ENCODE assay signal across 9 cellular contexts in the genomic region with DNA sequence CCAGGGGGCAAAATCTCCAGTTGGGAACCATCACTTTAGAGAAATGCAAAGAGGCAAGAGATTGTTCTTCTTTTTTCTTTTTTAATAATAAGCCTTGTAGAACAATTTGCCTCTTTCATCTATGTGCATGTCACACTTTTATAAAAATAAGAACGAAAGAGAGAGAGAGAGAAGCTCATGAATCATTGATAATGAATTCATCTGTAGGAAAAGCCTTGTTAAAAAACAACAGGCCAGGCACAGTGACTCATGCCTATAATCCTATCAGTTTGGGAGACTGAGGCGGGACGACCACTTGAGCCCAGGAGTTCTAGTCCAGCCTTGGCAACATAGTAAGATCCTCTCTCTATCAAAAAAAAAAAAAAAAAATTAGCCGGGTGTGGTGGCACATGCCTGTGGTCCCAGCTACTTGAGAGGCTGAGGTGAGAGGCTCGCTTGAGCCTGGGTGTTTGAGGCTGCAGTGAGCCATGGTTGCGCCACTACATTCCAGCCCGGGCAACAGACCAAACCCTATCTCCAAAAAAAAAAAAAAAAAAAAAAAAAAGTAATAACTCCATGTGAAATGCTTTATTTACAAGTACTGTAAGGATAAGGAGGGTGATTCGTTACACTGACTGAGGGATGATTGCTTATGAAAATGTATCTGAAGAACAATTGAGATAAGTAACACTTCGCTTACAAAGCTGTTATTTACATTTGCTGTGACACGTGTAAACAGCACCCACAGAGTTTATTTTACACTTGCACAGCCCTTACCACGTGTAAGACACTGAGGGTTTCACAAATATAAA. TPM values are rescaled to one million over a fixed set of nuclear protein-coding genes. Genes with fewer than 3 reads are reported as not detected.
DNase-seq lines count a peak whose midpoint lies in the region; ATAC-seq and TF ChIP-seq lines count a peak whose summit lies in the region.
"Had no signal": no experiment of that assay in that cellular context is flagged by ENCODE, and none has a peak within 500 bp of the region (broad histone marks: within the 10 kb centered on the region; RNA-seq: fewer than 3 reads in every experiment).

No MANE protein-coding gene starts in this region.

- H2AFZ ChIP-seq in MM.1S (ENCODE audit: low read length): no peak overlapping the region

- no peak overlapping the region for H3K9ac ChIP-seq in MM.1S (ENCODE audit: low read length)

- H3K4me1 ChIP-seq in ascending aorta: peaks cover 18 to 41% of the 10 kb centered on the region in 2 donors
- peaks cover 3 to 26% (median 12%) of the 10 kb centered on the region in 9 donors for H3K4me1 ChIP-seq in heart right ventricle
- H3K4me1 ChIP-seq in MM.1S (ENCODE audit: low read length): peaks cover 4% of the 10 kb centered on the region; the same call in 1 of the 2 replicates

- H3K27ac ChIP-seq in ascending aorta (peak overlapping the region; percentile 78 to 86), heart right ventricle (peak overlapping the region in 7 of 10 donors; percentile 4 to 78 (median 63)), MM.1S (ENCODE audit: low read length) (no peak overlapping the region)

- no peak overlapping the region for H3K4me2 ChIP-seq in MM.1S (ENCODE audit: low read depth, low read length)

- no peaks in the 10 kb centered on the region for H3K9me2 ChIP-seq in MM.1S (replicated peaks; ENCODE audit: insufficient read depth, low read length)

- peaks cover 4 to 5% of the 10 kb centered on the region in 2 donors for H3K36me3 ChIP-seq in ascending aorta
- no peaks in the 10 kb centered on the region for H3K36me3 ChIP-seq in heart right ventricle
- H3K36me3 ChIP-seq in MM.1S (replicated peaks; ENCODE audit: insufficient read depth, low read length): no peaks in the 10 kb centered on the region

- H3F3A ChIP-seq in MM.1S (ENCODE audit: insufficient read depth, low read length): no peaks in the 10 kb centered on the region

- intact Hi-C loops in ascending aorta (cut with DNase I): loop anchor here (2.0 kb wide), 1 partner anchor 28 kb away; no protein-coding TSS in a partner anchor
- intact Hi-C loops in heart right ventricle (cut with DNase I): no loop called here

- DNase-seq in H4 (ENCODE audit: low spot score) (peak; percentile 79), ascending aorta (ENCODE audit: low spot score in 2 of 2) (peak in 1 of 2 donors; percentile 78), heart right ventricle (peak in 1 of 2 donors; percentile 47), stromal cell of bone marrow (ENCODE audit: low read depth) (peak; percentile 90), NCI-H146 treated with DMSO at 0.1 percent for 48 hours (lab: John Stamatoyannopoulos, UW; ENCODE audit: unreplicated experiment) (no peak), MM.1S (no peak)
- DNase-seq: activated naive CD8-positive, alpha-beta T cell treated with anti-CD3 and anti-CD28 coated beads, Interleukin-2, amount 10 ng/mL, durations not matched to agents 7 days and 5 days had no signal

- no peaks in the 10 kb centered on the region for H3K9me3 ChIP-seq in ascending aorta
- H3K9me3 ChIP-seq in heart right ventricle: no peaks in the 10 kb centered on the region
- H3K9me3 ChIP-seq in MM.1S (replicated peaks; ENCODE audit: insufficient read depth, low read length): no peaks in the 10 kb centered on the region

- TF ChIP-seq CTCF in ascending aorta (IDR thresholded peaks at IDR 0.05): no peak
- no peak for TF ChIP-seq CTCF in heart right ventricle (IDR thresholded peaks at IDR 0.05)
- no peak for TF ChIP-seq CTCF in MM.1S (IDR thresholded peaks at IDR 0.05; ENCODE audit: low read length)

- H3K4me3 ChIP-seq in ascending aorta (no peak overlapping the region), heart right ventricle (no peak overlapping the region), MM.1S (ENCODE audit: low read length) (no peak overlapping the region)

- H3K27me3 ChIP-seq in ascending aorta (no peaks in the 10 kb centered on the region), heart right ventricle (no peaks in the 10 kb centered on the region), MM.1S (replicated peaks; ENCODE audit: insufficient read depth, low read length) (peaks cover 60% of the 10 kb centered on the region)

- no peaks in the 10 kb centered on the region for H3K79me2 ChIP-seq in MM.1S (ENCODE audit: low read length)

- no peaks in the 10 kb centered on the region for H4K20me1 ChIP-seq in MM.1S (ENCODE audit: insufficient read depth, low read length)

- ATAC-seq in heart right ventricle: peak in 6 of 8 donors; percentile 21 to 54 (median 47)
- ATAC-seq in HG03175 (IDR thresholded peaks at IDR 0.05; ENCODE audit: unreplicated experiment): no peak
- no peak for ATAC-seq in GM21529 (IDR thresholded peaks at IDR 0.05; ENCODE audit: unreplicated experiment)

- 57 to 65% methylated on average over 11 of the region's 11 CpGs for WGBS in heart right ventricle, 2 donors

RNA-seq across cellular contexts. Expression of a gene that starts 6.0 kb away (rescaled TPM):
- total RNA-seq in H4 (2014; rRNA removed; shearing (Covaris generic)): 0.77 and 4.2 TPM in 2 replicates
- total RNA-seq in ascending aorta (377 TPM), heart right ventricle (10 to 100 TPM in 7 of 10 donors, 1 to 10 TPM in 3; 4.3 to 47.6 (median 14.4) TPM)
- 10 to 100 TPM; 14.1 to 87.2 TPM for polyA plus RNA-seq in heart right ventricle
- total RNA-seq: activated naive CD8-positive, alpha-beta T cell treated with anti-CD3 and anti-CD28 coated beads, Interleukin-2, amount 10 ng/mL, durations not matched to agents 7 days and 5 days had no signal

RNA-seq across cellular contexts. Expression of a gene that starts 24.5 kb away (rescaled TPM):
- 0.06 TPM in 1 of 2 replicates, not detected in the other for total RNA-seq in H4 (2014; rRNA removed; shearing (Covaris generic))
- total RNA-seq in ascending aorta (62.6 TPM), heart right ventricle (under 1 TPM; 0.13 to 0.82 (median 0.38) TPM)
- polyA plus RNA-seq in heart right ventricle: under 1 TPM; 0.22 to 0.54 TPM
- total RNA-seq: activated naive CD8-positive, alpha-beta T cell treated with anti-CD3 and anti-CD28 coated beads, Interleukin-2, amount 10 ng/mL, durations not matched to agents 7 days and 5 days had no signal

Comparison
In these comparisons a context has a peak if more than half of its experiments do, and no peak if none do; other contexts are left out.
1. DNase-seq: peak in H4 (single experiment) and stromal cell of bone marrow (single experiment); none in NCI-H146 treated with DMSO at 0.1 percent for 48 hours (single experiment) and MM.1S (single experiment).
2. ATAC-seq: peak in heart right ventricle (6 of 8); none in HG03175 (single experiment) and GM21529 (single experiment).
3. RNA of a gene that starts 24.5 kb away (total RNA-seq): 62.6 TPM in ascending aorta (single experiment); 0.13 to 0.82 TPM in heart right ventricle and 0.06 TPM in H4; every median in the first group is over 10 times any median in the second.